In the genomic region with DNA sequence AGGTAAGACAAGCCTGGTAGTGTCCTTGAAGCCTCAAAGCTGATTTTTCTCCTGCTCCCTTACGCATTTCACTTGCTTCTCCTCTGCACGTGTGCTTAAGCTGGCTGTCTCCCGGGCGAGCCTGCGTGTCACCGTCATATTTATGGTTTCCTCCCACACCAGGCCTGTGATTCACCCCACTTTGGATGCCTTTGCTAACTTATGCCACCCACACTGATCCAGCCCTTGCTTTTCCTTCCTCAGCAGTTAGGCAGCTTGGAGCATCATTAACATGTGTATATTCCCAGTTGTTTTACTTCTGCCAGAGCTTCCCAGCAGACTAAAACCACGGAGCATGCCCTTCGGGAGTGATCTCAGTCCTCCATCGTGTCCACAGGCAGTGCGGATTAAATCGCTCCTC, we compare ENCODE assay signal across 7 cellular contexts. TPM values are rescaled to one million over a fixed set of nuclear protein-coding genes. Genes with fewer than 3 reads are reported as not detected.
DNase-seq lines count a peak whose midpoint lies in the region; ATAC-seq and TF ChIP-seq lines count a peak whose summit lies in the region.

No MANE protein-coding gene starts in this region.

- peak overlapping the region; percentile 11 to 76 for H3K4me3 ChIP-seq in tibial artery

- intact Hi-C loops in tibial artery (cut with DNase I; ENCODE audit: low total_unique reads): loop anchor here (5.0 kb wide), 1 partner anchor 191 kb away; no protein-coding TSS in a partner anchor

- DNase-seq in M059J (ENCODE audit: low read depth) (peak; percentile 95), epithelial cell of prostate (ENCODE audit: low read depth, low spot score) (peak; percentile 62), omental fat pad (ENCODE audit: low spot score) (no peak), tibial artery (peak; percentile 81 to 83), NCI-H524 treated with DMSO at 0.1 percent for 48 hours (lab: John Stamatoyannopoulos, UW) (no peak)
- DNase-seq in activated CD8-positive, alpha-beta memory T cell treated with anti-CD3 and anti-CD28 coated beads, Interleukin-2, amount 50 U/mL, for 4 hours: peak; percentile 69

- peaks cover 0 to 37% (median 23%) of the 10 kb centered on the region in 4 donors for H3K4me1 ChIP-seq in tibial artery

- no peak for TF ChIP-seq CTCF in omental fat pad (IDR thresholded peaks at IDR 0.05)
- no peak for TF ChIP-seq CTCF in tibial artery (IDR thresholded peaks at IDR 0.05)

- no peaks in the 10 kb centered on the region for H3K27me3 ChIP-seq in tibial artery

- H3K36me3 ChIP-seq in tibial artery: peaks cover 0 to 3% (median 0%) of the 10 kb centered on the region in 3 donors

- ATAC-seq in omental fat pad (ENCODE audit: low FRiP score): peak; percentile 68
- ATAC-seq in HG03280 (IDR thresholded peaks at IDR 0.05; ENCODE audit: unreplicated experiment): no peak

- H3K9me3 ChIP-seq in tibial artery: no peaks in the 10 kb centered on the region

- H3K27ac ChIP-seq in epithelial cell of prostate: no peak overlapping the region
- H3K27ac ChIP-seq in tibial artery: peak overlapping the region; percentile 71 to 77

RNA-seq across cellular contexts. Expression of gene ST3GAL5, which starts 2.2 kb away (rescaled TPM):
- total RNA-seq in M059J (2014; rRNA removed; shearing (Covaris generic)): 21.2 and 30.7 TPM in 2 replicates
- total RNA-seq in omental fat pad: 10 to 100 TPM; 41.7 to 89.5 (median 59.4) TPM

Comparison
In these comparisons a context has a peak if more than half of its experiments do, and no peak if none do; other contexts are left out.
1. DNase-seq: peak in M059J (single experiment), activated CD8-positive, alpha-beta memory T cell treated with anti-CD3 and anti-CD28 coated beads, Interleukin-2, amount 50 U/mL, for 4 hours (single experiment), epithelial cell of prostate (single experiment) and tibial artery (2 of 2); none in omental fat pad (single experiment) and NCI-H524 treated with DMSO at 0.1 percent for 48 hours (single experiment).